Comparison of ENCODE assay signal across 8 cellular contexts in genomic region chr2:203811491-203812221, GRCh38. TPM values are rescaled to one million over a fixed set of nuclear protein-coding genes. Genes with fewer than 3 reads are reported as not detected.
A peak's percentile ranks its signal among the peaks of the same experiment; 100 is the strongest.
DNase-seq lines count a peak whose midpoint lies in the region; ATAC-seq and TF ChIP-seq lines count a peak whose summit lies in the region.

No MANE protein-coding gene starts in this region.

- DNase-seq in stimulated activated naive CD4-positive, alpha-beta T cell treated with Interleukin-2 at 50 U/mL for 16 hours (lab: John Stamatoyannopoulos, UW) = peak; percentile 73
- DNase-seq in stimulated activated naive CD4-positive, alpha-beta T cell (lab: John Stamatoyannopoulos, UW) = no peak
- DNase-seq in MG63 (peak; percentile 99), epithelial cell of prostate (ENCODE audit: low read depth, low spot score) (peak; percentile 66), osteocyte (ENCODE audit: extremely low spot score, unreplicated experiment) (peak; percentile 85), NCI-H2196 (lab: John Stamatoyannopoulos, UW; ENCODE audit: unreplicated experiment) (no peak), SHP77 (lab: John Stamatoyannopoulos, UW) (no peak)
- peak; percentile 93 for DNase-seq in activated CD8-positive, alpha-beta T cell treated with anti-CD3 and anti-CD28 coated beads for 36 hours

- no peak for TF ChIP-seq CTCF in activated CD8-positive, alpha-beta T cell treated with anti-CD3 and anti-CD28 coated beads for 36 hours (IDR thresholded peaks at IDR 0.05)
- TF ChIP-seq CTCF in osteocyte (IDR thresholded peaks at IDR 0.05) = no peak

- CTCF ChIA-PET in activated CD8-positive, alpha-beta T cell treated with anti-CD3 and anti-CD28 coated beads for 36 hours (lab: Charles Lee) = interaction anchor here (0.5 to 7.5 kb wide), 11 partner anchors 8 to 327 kb away, joined by 3 to 62 read pairs (median 4); no protein-coding TSS in a partner anchor

- H3K9me3 ChIP-seq in MG63 = no peaks in the 10 kb centered on the region

- POLR2A ChIA-PET in activated CD8-positive, alpha-beta T cell treated with anti-CD3 and anti-CD28 coated beads for 36 hours (lab: Charles Lee) = interaction anchor here (0.6 to 6.0 kb wide), 19 partner anchors 9 to 327 kb away, joined by 3 to 53 read pairs (median 4); partner anchors contain the start of gene CTLA4

- H3K4me3 ChIP-seq in MG63 = no peak overlapping the region

- peak overlapping the region; percentile 86 for H3K27ac Mint-ChIP-seq in activated CD8-positive, alpha-beta T cell treated with anti-CD3 and anti-CD28 coated beads for 36 hours
- peak overlapping the region; percentile 79 for H3K27ac Mint-ChIP-seq in osteocyte (ENCODE audit: unreplicated experiment)

- peak; percentile 84 for ATAC-seq in activated CD8-positive, alpha-beta T cell treated with anti-CD3 and anti-CD28 coated beads for 36 hours

- no peaks in the 10 kb centered on the region for H3K27me3 ChIP-seq in MG63

- peaks cover 3% of the 10 kb centered on the region for H3K36me3 Mint-ChIP-seq in activated CD8-positive, alpha-beta T cell treated with anti-CD3 and anti-CD28 coated beads for 36 hours (ENCODE audit: low read depth)
- H3K36me3 Mint-ChIP-seq in osteocyte (ENCODE audit: unreplicated experiment) = no peaks in the 10 kb centered on the region

- intact Hi-C loops in activated CD8-positive, alpha-beta T cell treated with anti-CD3 and anti-CD28 coated beads for 36 hours (cut with micrococcal nuclease) = loop anchor here (10.0 kb wide), 1 partner anchor 577 kb away; the partner anchor contains the start of gene CYP20A1

- peaks cover 2% of the 10 kb centered on the region for H3K9me3 Mint-ChIP-seq in activated CD8-positive, alpha-beta T cell treated with anti-CD3 and anti-CD28 coated beads for 36 hours
- no peaks in the 10 kb centered on the region for H3K9me3 Mint-ChIP-seq in osteocyte (ENCODE audit: unreplicated experiment)

- H3K36me3 ChIP-seq in MG63 = no peaks in the 10 kb centered on the region; the same call in 1 of the 2 replicates

- H3K4me3 Mint-ChIP-seq in activated CD8-positive, alpha-beta T cell treated with anti-CD3 and anti-CD28 coated beads for 36 hours = no peak overlapping the region
- no peak overlapping the region for H3K4me3 Mint-ChIP-seq in osteocyte (ENCODE audit: unreplicated experiment)

- H3K27me3 Mint-ChIP-seq in activated CD8-positive, alpha-beta T cell treated with anti-CD3 and anti-CD28 coated beads for 36 hours = no peaks in the 10 kb centered on the region
- H3K27me3 Mint-ChIP-seq in osteocyte (ENCODE audit: unreplicated experiment) = peaks cover 6% of the 10 kb centered on the region

- peaks cover 88% of the 10 kb centered on the region for H3K4me1 Mint-ChIP-seq in activated CD8-positive, alpha-beta T cell treated with anti-CD3 and anti-CD28 coated beads for 36 hours (ENCODE audit: low read depth)
- H3K4me1 Mint-ChIP-seq in osteocyte (ENCODE audit: unreplicated experiment) = peaks cover 51% of the 10 kb centered on the region

- peak overlapping the region; percentile 48 for H3K27ac ChIP-seq in epithelial cell of prostate

RNA-seq across cellular contexts. Expression of gene CTLA4, which starts 55.9 kb away (rescaled TPM):
- not detected in 2 replicates for total RNA-seq in MG63 (2014; rRNA removed; shearing (Covaris generic); ENCODE audit: low replicate concordance)
- 10 to 100 TPM; 28.7 to 30.7 TPM for total RNA-seq in activated CD8-positive, alpha-beta T cell treated with anti-CD3 and anti-CD28 coated beads for 36 hours
- total RNA-seq in osteocyte = not detected in 2 replicates

Comparison
In these comparisons a context has a peak if more than half of its experiments do, and no peak if none do; other contexts are left out.
1. DNase-seq: peak in stimulated activated naive CD4-positive, alpha-beta T cell treated with Interleukin-2 at 50 U/mL for 16 hours (single experiment), MG63 (single experiment), activated CD8-positive, alpha-beta T cell treated with anti-CD3 and anti-CD28 coated beads for 36 hours (single experiment), epithelial cell of prostate (single experiment) and osteocyte (single experiment); none in stimulated activated naive CD4-positive, alpha-beta T cell (0 of 6), NCI-H2196 (single experiment) and SHP77 (0 of 2).
2. RNA of gene CTLA4, which starts 55.9 kb away (total RNA-seq): 28.7 to 30.7 TPM in activated CD8-positive, alpha-beta T cell treated with anti-CD3 and anti-CD28 coated beads for 36 hours; not detected in osteocyte and not detected in MG63; every median in the first group is over 10 times any median in the second.